ENCODE assay signal across 31 cellular contexts in genomic region chr6:83636800-83637199, GRCh38.
"Had no signal": no experiment of that assay in that cellular context is flagged by ENCODE, and none has a peak within 500 bp of the region (broad histone marks: within the 10 kb centered on the region; RNA-seq: fewer than 3 reads in every experiment).

No MANE protein-coding gene starts in this region.

- H3K27ac ChIP-seq: PC-9, RWPE1, SJCRH30, SK-N-MC had no signal

- DNase-seq: Kasumi-1, KG1, MM.1S, MV-4-11, NCI-H1092, NCI-H1105, NCI-H1417 treated with DMSO at 0.1 percent for 48 hours, NCI-H1436 treated with DMSO at 0.1 percent for 48 hours, NCI-H1694 treated with DMSO at 0.1 percent for 48 hours, NCI-H187 treated with DMSO at 0.1 percent for 48 hours, NCI-H2029, NCI-H2081, NCI-H2107, NCI-H2171, NCI-H226, NCI-H446 treated with DMSO at 0.1 percent for 48 hours, NCI-H510A, NCI-H524, NCI-H526, NCI-H69, NCI-H748 treated with DMSO at 0.1 percent for 48 hours, NCI-H82, PC-9, SHP77, SIG-M5, SJCRH30 had no signal

- ATAC-seq: Panc1, Right ventricle myocardium inferior, SK-N-SH treated with all-trans-retinoic acid at 6 μM for 48 hours had no signal

- H2AFZ ChIP-seq: PC-9 had no signal

- H3K4me3 ChIP-seq: PC-9, SJCRH30, SK-N-MC had no signal

- H3K4me2 ChIP-seq: PC-9 had no signal

- H3K9me3 ChIP-seq: SJCRH30 had no signal

- H3K36me3 ChIP-seq: SJCRH30 had no signal

- H3K27me3 ChIP-seq: SJCRH30 had no signal
